ENCODE assay signal across 8 cellular contexts in the genomic region with DNA sequence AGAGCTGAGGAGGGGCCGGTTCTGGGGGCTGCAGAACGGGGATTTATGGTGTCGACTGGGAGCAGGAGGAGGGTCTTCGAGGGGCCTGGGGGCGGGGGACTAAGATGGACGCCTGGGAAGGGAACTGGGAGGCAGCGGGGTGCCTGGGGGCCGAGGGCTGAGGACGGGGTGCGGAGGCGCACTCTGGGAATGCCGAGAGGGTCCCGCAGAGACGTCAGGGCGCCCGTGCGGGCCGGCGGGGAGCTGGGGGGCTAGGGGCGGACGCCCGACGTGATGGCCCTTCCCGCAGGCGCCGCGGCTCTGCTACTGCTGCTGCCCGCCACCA. TPM values are rescaled to one million over a fixed set of nuclear protein-coding genes. Genes with fewer than 3 reads are reported as not detected.
A peak's percentile ranks its signal among the peaks of the same experiment; 100 is the strongest.
DNase-seq lines count a peak whose midpoint lies in the region; ATAC-seq and TF ChIP-seq lines count a peak whose summit lies in the region.

No MANE protein-coding gene starts in this region.

- peak overlapping the region; percentile 48 to 93 (median 88) for H3K27ac ChIP-seq in body of pancreas
- peak overlapping the region; percentile 74 for H3K27ac ChIP-seq in lower lobe of right lung
- peak overlapping the region; percentile 16 to 82 (median 70) for H3K27ac ChIP-seq in upper lobe of left lung

- TF ChIP-seq EP300 in upper lobe of left lung (IDR thresholded peaks at IDR 0.05): no peak

- H3K27me3 Mint-ChIP-seq in activated naive CD4-positive, alpha-beta T cell treated with anti-CD3 and anti-CD28 coated beads for 36 hours (ENCODE audit: low read depth): no peaks in the 10 kb centered on the region

- CTCF ChIA-PET in activated naive CD4-positive, alpha-beta T cell treated with anti-CD3 and anti-CD28 coated beads for 36 hours (lab: Charles Lee): interaction anchor here (0.6 to 4.1 kb wide), 14 partner anchors 9 to 326 kb away, joined by 3 to 41 read pairs (median 4); partner anchors contain the start of genes ARL2, FAU, MRPL49 and SNX15

- H3K36me3 ChIP-seq in body of pancreas (replicated peaks in 1 of 2; ENCODE audit: insufficient read depth in 1 of 2, low read depth in 2 of 2) (peaks cover 0 to 7% of the 10 kb centered on the region in 2 donors), lower lobe of right lung (peaks cover 45% of the 10 kb centered on the region), upper lobe of left lung (peaks cover 8 to 34% (median 24%) of the 10 kb centered on the region in 4 donors)

- H3K4me3 ChIP-seq in body of pancreas: peak overlapping the region; percentile 20 to 66
- H3K4me3 ChIP-seq in lower lobe of right lung: peak overlapping the region; percentile 60
- H3K4me3 ChIP-seq in upper lobe of left lung: peak overlapping the region; percentile 36 to 73 (median 62)

- 0 to 1% methylated on average over 13 to 25 of the region's 28 CpGs for WGBS in body of pancreas, 2 donors
- 2 to 3% methylated on average over 18 to 25 of the region's 28 CpGs for WGBS in upper lobe of left lung, 2 donors

- TF ChIP-seq CTCF in body of pancreas (IDR thresholded peaks at IDR 0.05) (no peak), lower lobe of right lung (IDR thresholded peaks at IDR 0.05) (no peak), upper lobe of left lung (IDR thresholded peaks at IDR 0.05) (no peak)

- intact Hi-C loops in activated naive CD4-positive, alpha-beta T cell treated with anti-CD3 and anti-CD28 coated beads for 36 hours (cut with micrococcal nuclease): loop anchor here (5.0 kb wide), 2 partner anchors 150 to 220 kb away; partner anchors contain the start of genes DPF2 and POLA2
- intact Hi-C loops in body of pancreas (cut with DNase I) (no loop called here), lower lobe of right lung (cut with DNase I) (no loop called here)

- ATAC-seq in body of pancreas (no peak), lower lobe of right lung (no peak), upper lobe of left lung (ENCODE audit: low FRiP score in 2 of 2) (no peak), GM21737 (IDR thresholded peaks at IDR 0.05; ENCODE audit: unreplicated experiment) (no peak)

- H3K27ac Mint-ChIP-seq in activated naive CD4-positive, alpha-beta T cell treated with anti-CD3 and anti-CD28 coated beads for 36 hours: peak overlapping the region; percentile 71

- peaks cover 6% of the 10 kb centered on the region for H3K36me3 Mint-ChIP-seq in activated naive CD4-positive, alpha-beta T cell treated with anti-CD3 and anti-CD28 coated beads for 36 hours (ENCODE audit: low read depth)

- H3K27me3 ChIP-seq in body of pancreas: no peaks in the 10 kb centered on the region
- H3K27me3 ChIP-seq in lower lobe of right lung (ENCODE audit: low read depth): no peaks in the 10 kb centered on the region
- H3K27me3 ChIP-seq in upper lobe of left lung: no peaks in the 10 kb centered on the region

- peak; percentile 25 for DNase-seq in activated naive CD4-positive, alpha-beta T cell treated with anti-CD3 and anti-CD28 coated beads for 36 hours
- no peak for DNase-seq in activated naive CD4-positive, alpha-beta T cell (lab: John Stamatoyannopoulos, UW)
- DNase-seq in body of pancreas (no peak), lower lobe of right lung (no peak), upper lobe of left lung (no peak), MV-4-11 (lab: John Stamatoyannopoulos, UW) (no peak), NCI-H128 (lab: John Stamatoyannopoulos, UW; ENCODE audit: unreplicated experiment) (no peak)

- peaks cover 51% of the 10 kb centered on the region for H3K4me1 Mint-ChIP-seq in activated naive CD4-positive, alpha-beta T cell treated with anti-CD3 and anti-CD28 coated beads for 36 hours (ENCODE audit: low read depth)

- no peaks in the 10 kb centered on the region for H3K9me3 ChIP-seq in body of pancreas
- H3K9me3 ChIP-seq in lower lobe of right lung: no peaks in the 10 kb centered on the region
- no peaks in the 10 kb centered on the region for H3K9me3 ChIP-seq in upper lobe of left lung

- H3K4me3 Mint-ChIP-seq in activated naive CD4-positive, alpha-beta T cell treated with anti-CD3 and anti-CD28 coated beads for 36 hours: peak overlapping the region; percentile 80

- H3K4me1 ChIP-seq in body of pancreas: peaks cover 66% of the 10 kb centered on the region
- H3K4me1 ChIP-seq in lower lobe of right lung: peaks cover 50% of the 10 kb centered on the region
- H3K4me1 ChIP-seq in upper lobe of left lung: peaks cover 41 to 71% (median 60%) of the 10 kb centered on the region in 4 donors

- no peaks in the 10 kb centered on the region for H3K9me3 Mint-ChIP-seq in activated naive CD4-positive, alpha-beta T cell treated with anti-CD3 and anti-CD28 coated beads for 36 hours

- TF ChIP-seq POLR2A in body of pancreas (IDR thresholded peaks at IDR 0.05) (no peak), upper lobe of left lung (IDR thresholded peaks at IDR 0.05) (no peak)

RNA-seq across cellular contexts. Expression of gene TM7SF2, which starts 0.5 kb away (rescaled TPM):
- total RNA-seq in activated naive CD4-positive, alpha-beta T cell treated with anti-CD3 and anti-CD28 coated beads for 36 hours: 10 to 100 TPM; 10.9 to 11.9 TPM
- total RNA-seq in body of pancreas (10 to 100 TPM; 25.4 to 85.6 TPM), lower lobe of right lung (38.8 TPM), upper lobe of left lung (10 to 100 TPM; 36.8 to 82.7 (median 45.5) TPM)

RNA-seq across cellular contexts. Expression of gene ZNHIT2, which starts 5.3 kb away (rescaled TPM):
- 1 to 10 TPM; 5.6 to 6.1 TPM for total RNA-seq in activated naive CD4-positive, alpha-beta T cell treated with anti-CD3 and anti-CD28 coated beads for 36 hours
- total RNA-seq in body of pancreas (10 to 100 TPM; 18.7 to 33.9 TPM), lower lobe of right lung (9.5 TPM), upper lobe of left lung (10 to 100 TPM; 12.6 to 28.5 (median 15.2) TPM)

RNA-seq across cellular contexts. Expression of gene FAU, which starts 9.7 kb away (rescaled TPM):
- total RNA-seq in activated naive CD4-positive, alpha-beta T cell treated with anti-CD3 and anti-CD28 coated beads for 36 hours: 1,000 to 10,000 TPM; 1,272 to 1,294 TPM
- 1,000 to 10,000 TPM; 1,320 to 1,355 TPM for total RNA-seq in body of pancreas
- 766 TPM for total RNA-seq in lower lobe of right lung
- total RNA-seq in upper lobe of left lung: 1,000 to 10,000 TPM in 1 of 6 donors, 100 to 1,000 TPM in 5; 405 to 1,014 (median 590) TPM

RNA-seq across cellular contexts. Expression of gene MRPL49, which starts 9.9 kb away (rescaled TPM):
- 10 to 100 TPM; 49.3 to 51.6 TPM for total RNA-seq in activated naive CD4-positive, alpha-beta T cell treated with anti-CD3 and anti-CD28 coated beads for 36 hours
- total RNA-seq in body of pancreas: 10 to 100 TPM; 34.2 to 35.6 TPM
- 40.8 TPM for total RNA-seq in lower lobe of right lung
- 10 to 100 TPM; 15.7 to 78.6 (median 57.1) TPM for total RNA-seq in upper lobe of left lung

RNA-seq across cellular contexts. Expression of gene VPS51, which starts 16.2 kb away (rescaled TPM):
- 10 to 100 TPM; 90.8 to 96.0 TPM for total RNA-seq in activated naive CD4-positive, alpha-beta T cell treated with anti-CD3 and anti-CD28 coated beads for 36 hours
- total RNA-seq in body of pancreas (100 to 1,000 TPM; 206 to 360 TPM), lower lobe of right lung (94.9 TPM), upper lobe of left lung (100 to 1,000 TPM; 102 to 531 (median 175) TPM)
